ENCODE assay signal across 16 cellular contexts in the genomic region with DNA sequence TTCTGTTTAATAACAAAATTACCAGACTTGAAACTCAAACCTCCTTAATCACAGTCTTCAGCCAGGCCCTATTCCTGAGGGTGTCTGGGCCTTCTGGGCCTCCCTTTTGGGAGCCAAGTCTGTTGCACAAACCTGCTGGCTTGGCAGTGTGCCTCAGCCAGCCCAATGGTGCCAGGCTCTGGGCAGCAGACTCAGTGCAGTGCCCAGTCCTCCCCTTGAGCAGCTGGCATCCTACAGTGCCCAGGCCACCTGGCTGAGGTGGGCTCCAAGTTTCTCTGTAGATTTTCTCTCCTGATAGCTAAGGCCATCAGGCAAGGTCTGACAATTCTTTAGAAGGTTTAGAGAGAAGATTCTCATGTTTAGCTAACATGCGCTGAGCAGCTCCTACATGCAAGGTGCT. TPM values are rescaled to one million over a fixed set of nuclear protein-coding genes. Genes with fewer than 3 reads are reported as not detected.
"Had no signal": no experiment of that assay in that cellular context is flagged by ENCODE, and none has a peak within 500 bp of the region (broad histone marks: within the 10 kb centered on the region; RNA-seq: fewer than 3 reads in every experiment).

No MANE protein-coding gene starts in this region.

RNA-seq across cellular contexts. Expression of gene LGALS9B, which starts 10.1 kb away (rescaled TPM):
- total RNA-seq: cerebellum, dermis blood vessel endothelial cell, dorsolateral prefrontal cortex, endothelial cell of umbilical vein, epithelial cell of proximal tubule, esophagus muscularis mucosa, gastrocnemius medialis, glomerular endothelial cell, heart right ventricle, kidney, left ventricle myocardium superior, lower lobe of right lung, lung microvascular endothelial cell, mesenteric fat pad, mesothelial cell of epicardium, myocyte had no signal
- polyA plus RNA-seq: endothelial cell of umbilical vein, heart right ventricle had no signal
